Comparison of ENCODE assay signal across 18 cellular contexts in genomic region chr14:26926585-26926984, GRCh38.
"Had no signal": no experiment of that assay in that cellular context is flagged by ENCODE, and none has a peak within 500 bp of the region (broad histone marks: within the 10 kb centered on the region; RNA-seq: fewer than 3 reads in every experiment).

No MANE protein-coding gene starts in this region.

- H3K27ac ChIP-seq: coronary artery, foreskin keratinocyte, heart left ventricle, right atrium auricular region, tibial artery, upper lobe of left lung, vagina had no signal

- H3K4me1 ChIP-seq: foreskin keratinocyte, heart left ventricle, right atrium auricular region, tibial artery, upper lobe of left lung, vagina had no signal

- H3K4me3 ChIP-seq: coronary artery, heart left ventricle, right atrium auricular region, tibial artery, upper lobe of left lung, vagina had no signal

- ATAC-seq: foreskin keratinocyte; heart left ventricle; left lobe of liver; naive thymus-derived CD4-positive, alpha-beta T cell; stimulated activated naive CD8-positive, alpha-beta T cell treated with anti-CD3 and anti-CD28 coated beads, Interleukin-15, Interleukin-2, amounts not matched to agents 100 U/mL and 50 U/mL, for 24 hours had no signal

- DNase-seq: effector CD4-positive, alpha-beta T cell; erythroblast; foreskin keratinocyte; heart left ventricle; mammary epithelial cell; naive thymus-derived CD4-positive, alpha-beta T cell; small intestine; stimulated activated CD4-positive, alpha-beta T cell treated with anti-CD3 and anti-CD28 coated beads, Interleukin-12 subunit alpha, Interleukin-12 subunit beta, amount 100 ng/mL, for 4 hours; stimulated activated CD4-positive, alpha-beta T cell treated with anti-CD3 and anti-CD28 coated beads, Interleukin-2, amount 100 ng/mL, for 48 hours; stimulated activated naive CD8-positive, alpha-beta T cell treated with anti-CD3 and anti-CD28 coated beads, Interleukin-15, Interleukin-2, amounts not matched to agents 100 U/mL and 50 U/mL, for 24 hours; tibial artery had no signal

- H3K36me3 ChIP-seq: heart left ventricle, right atrium auricular region, tibial artery, upper lobe of left lung, vagina had no signal

- H3K27me3 ChIP-seq: foreskin keratinocyte, heart left ventricle, right atrium auricular region, tibial artery, upper lobe of left lung, vagina had no signal

- FAIRE-seq: endothelial cell of umbilical vein, islet of Langerhans, small intestine had no signal
